Comparison of ENCODE assay signal across 13 cellular contexts in genomic region chr14:105195051-105195450, GRCh38.
"Had no signal": no experiment of that assay in that cellular context is flagged by ENCODE, and none has a peak within 500 bp of the region (broad histone marks: within the 10 kb centered on the region; RNA-seq: fewer than 3 reads in every experiment).

No MANE protein-coding gene starts in this region.

- H3K4me3 ChIP-seq: adrenal gland, mucosa of descending colon, thoracic aorta had no signal

- ATAC-seq: esophagus mucosa; naive thymus-derived CD4-positive, alpha-beta T cell had no signal

- H3K9me3 Mint-ChIP-seq: activated CD4-positive, alpha-beta memory T cell treated with anti-CD3 and anti-CD28 coated beads for 36 hours; activated naive CD4-positive, alpha-beta T cell treated with anti-CD3 and anti-CD28 coated beads, Interleukin-2, amount 50 U/mL, for 24 hours; activated T-cell treated with anti-CD3 and anti-CD28 coated beads, Interleukin-2, amount 50 U/mL, for 24 hours; naive thymus-derived CD4-positive, alpha-beta T cell had no signal

- DNase-seq: adrenal gland; mucosa of descending colon; posterior cingulate gyrus; small intestine; stimulated activated CD4-positive, alpha-beta T cell treated with anti-CD3 and anti-CD28 coated beads, Interleukin-4, amount 100 ng/mL, for 4 hours had no signal

- H3K27ac Mint-ChIP-seq: activated CD4-positive, alpha-beta memory T cell treated with anti-CD3 and anti-CD28 coated beads for 36 hours; activated CD4-positive, alpha-beta T cell treated with anti-CD3 and anti-CD28 coated beads for 36 hours; activated naive CD4-positive, alpha-beta T cell treated with anti-CD3 and anti-CD28 coated beads, Interleukin-2, amount 50 U/mL, for 24 hours; activated T-cell treated with anti-CD3 and anti-CD28 coated beads, Interleukin-2, amount 50 U/mL, for 24 hours had no signal

- FAIRE-seq: small intestine, urothelium cell line had no signal

- H3K36me3 Mint-ChIP-seq: activated CD4-positive, alpha-beta memory T cell treated with anti-CD3 and anti-CD28 coated beads for 36 hours; activated naive CD4-positive, alpha-beta T cell treated with anti-CD3 and anti-CD28 coated beads, Interleukin-2, amount 50 U/mL, for 24 hours; naive thymus-derived CD4-positive, alpha-beta T cell had no signal

- H3K9me3 ChIP-seq: adrenal gland, mucosa of descending colon, thoracic aorta had no signal

- H3K4me3 Mint-ChIP-seq: activated CD4-positive, alpha-beta memory T cell treated with anti-CD3 and anti-CD28 coated beads for 36 hours; activated CD4-positive, alpha-beta T cell treated with anti-CD3 and anti-CD28 coated beads for 36 hours; activated T-cell treated with anti-CD3 and anti-CD28 coated beads, Interleukin-2, amount 50 U/mL, for 24 hours had no signal

- H3K36me3 ChIP-seq: adrenal gland, thoracic aorta had no signal
